20 cellular contexts compared by ENCODE assay signal in genomic region chr1:114011796-114012195, GRCh38. TPM values are rescaled to one million over a fixed set of nuclear protein-coding genes. Genes with fewer than 3 reads are reported as not detected.
"Had no signal": no experiment of that assay in that cellular context is flagged by ENCODE, and none has a peak within 500 bp of the region (broad histone marks: within the 10 kb centered on the region; RNA-seq: fewer than 3 reads in every experiment).

No MANE protein-coding gene starts in this region.

- H3K4me3 ChIP-seq: K562, Peyer's patch, SJSA1 had no signal

- H3K4me3 Mint-ChIP-seq: activated CD4-positive, alpha-beta memory T cell treated with anti-CD3 and anti-CD28 coated beads for 36 hours; activated naive CD4-positive, alpha-beta T cell treated with anti-CD3 and anti-CD28 coated beads for 36 hours; activated naive CD8-positive, alpha-beta T cell treated with anti-CD3 and anti-CD28 coated beads for 36 hours; activated T-cell treated with anti-CD3 and anti-CD28 coated beads, Interleukin-2, amount 50 U/mL, for 4 hours; activated T-helper 17 cell treated with anti-CD3 and anti-CD28 coated beads, Interleukin-2, amount 50 U/mL, for 72 hours had no signal

- H3K4me1 ChIP-seq: Peyer's patch had no signal

- H3K27ac Mint-ChIP-seq: activated CD4-positive, alpha-beta memory T cell treated with anti-CD3 and anti-CD28 coated beads for 36 hours; activated naive CD4-positive, alpha-beta T cell treated with anti-CD3 and anti-CD28 coated beads for 36 hours; activated naive CD8-positive, alpha-beta T cell treated with anti-CD3 and anti-CD28 coated beads for 36 hours; activated T-helper 17 cell treated with anti-CD3 and anti-CD28 coated beads, Interleukin-2, amount 50 U/mL, for 72 hours had no signal

- DNase-seq: activated CD4-positive, alpha-beta memory T cell treated with anti-CD3 and anti-CD28 coated beads for 36 hours; activated CD4-positive, alpha-beta T cell treated with anti-CD3 and anti-CD28 coated beads for 48 hours; activated CD4-positive, CD25-positive, alpha-beta regulatory T cell treated with anti-CD3 and anti-CD28 coated beads, Interleukin-2, amount 50 U/mL, for 72 hours; activated CD8-positive, alpha-beta memory T cell treated with anti-CD3 and anti-CD28 coated beads for 24 hours; activated gamma-delta T cell; activated naive CD4-positive, alpha-beta T cell treated with anti-CD3 and anti-CD28 coated beads for 36 hours; activated naive CD8-positive, alpha-beta T cell treated with anti-CD3 and anti-CD28 coated beads for 36 hours; activated T-cell treated with anti-CD3 and anti-CD28 coated beads, Interleukin-2, amount 50 U/mL, for 4 hours; Karpas-422; MM.1S; NCI-H1105; NCI-H1436; NCI-H1694 treated with DMSO at 0.1 percent for 48 hours; NCI-H2081; NCI-H524; Peyer's patch; SHP77 had no signal

- H3K27me3 ChIP-seq: Peyer's patch, SJSA1 had no signal

- H3K36me3 ChIP-seq: Peyer's patch, SJSA1 had no signal

- H3K27ac ChIP-seq: Peyer's patch, SJSA1 had no signal

- H3K9me3 Mint-ChIP-seq: activated CD4-positive, alpha-beta memory T cell treated with anti-CD3 and anti-CD28 coated beads for 36 hours; activated naive CD4-positive, alpha-beta T cell treated with anti-CD3 and anti-CD28 coated beads for 36 hours; activated naive CD8-positive, alpha-beta T cell treated with anti-CD3 and anti-CD28 coated beads for 36 hours; activated T-cell treated with anti-CD3 and anti-CD28 coated beads, Interleukin-2, amount 50 U/mL, for 4 hours; activated T-helper 17 cell treated with anti-CD3 and anti-CD28 coated beads, Interleukin-2, amount 50 U/mL, for 72 hours had no signal

- ATAC-seq: activated T-cell treated with anti-CD3 and anti-CD28 coated beads, Interleukin-2, amount 50 U/mL, for 4 hours; activated T-helper 17 cell treated with anti-CD3 and anti-CD28 coated beads, Interleukin-2, amount 50 U/mL, for 72 hours; K562 had no signal

- H3K36me3 Mint-ChIP-seq: activated CD4-positive, alpha-beta memory T cell treated with anti-CD3 and anti-CD28 coated beads for 36 hours; activated naive CD8-positive, alpha-beta T cell treated with anti-CD3 and anti-CD28 coated beads for 36 hours had no signal

- H3K4me1 Mint-ChIP-seq: activated naive CD8-positive, alpha-beta T cell treated with anti-CD3 and anti-CD28 coated beads for 36 hours; activated T-helper 17 cell treated with anti-CD3 and anti-CD28 coated beads, Interleukin-2, amount 50 U/mL, for 72 hours had no signal

- H3K9me3 ChIP-seq: Peyer's patch, SJSA1 had no signal

RNA-seq across cellular contexts. Expression of gene OLFML3, which starts 32.5 kb away (rescaled TPM):
- polyA plus RNA-seq: K562 had no signal
